In genomic region chr12:68246350-68246749, GRCh38 we compare ENCODE assay signal across 18 cellular contexts. TPM values are rescaled to one million over a fixed set of nuclear protein-coding genes. Genes with fewer than 3 reads are reported as not detected.
DNase-seq lines count a peak whose midpoint lies in the region; ATAC-seq and TF ChIP-seq lines count a peak whose summit lies in the region.
"Had no signal": no experiment of that assay in that cellular context is flagged by ENCODE, and none has a peak within 500 bp of the region (broad histone marks: within the 10 kb centered on the region; RNA-seq: fewer than 3 reads in every experiment).

No MANE protein-coding gene starts in this region.

- peaks cover 21% of the 10 kb centered on the region for H3K9me3 Mint-ChIP-seq in nephron progenitor cell

- no peak for ATAC-seq in GM21515 (IDR thresholded peaks at IDR 0.05; ENCODE audit: unreplicated experiment)

- H3K4me1 Mint-ChIP-seq in nephron progenitor cell: peaks cover 51% of the 10 kb centered on the region

- TF ChIP-seq EP300 in esophagus muscularis mucosa (IDR thresholded peaks at IDR 0.05): no peak

- H3K27me3 Mint-ChIP-seq in nephron progenitor cell (ENCODE audit: low read depth, poor library complexity): no peaks in the 10 kb centered on the region

- no peaks in the 10 kb centered on the region for H3K27me3 ChIP-seq in WERI-Rb-1 (ENCODE audit: insufficient read depth, low read depth, severe bottlenecking)
- no peaks in the 10 kb centered on the region for H3K27me3 ChIP-seq in esophagus muscularis mucosa
- no peaks in the 10 kb centered on the region for H3K27me3 ChIP-seq in vagina

- no peaks in the 10 kb centered on the region for H3K36me3 ChIP-seq in WERI-Rb-1
- no peaks in the 10 kb centered on the region for H3K36me3 ChIP-seq in esophagus muscularis mucosa
- H3K36me3 ChIP-seq in vagina: no peaks in the 10 kb centered on the region
- H3K36me3 ChIP-seq: HAP-1 had no signal

- peak overlapping the region; percentile 97 for H3K27ac Mint-ChIP-seq in nephron progenitor cell

- intact Hi-C loops in esophagus muscularis mucosa (cut with DNase I): no loop called here
- intact Hi-C loops in vagina (cut with DNase I): no loop called here

- H3K4me3 Mint-ChIP-seq in nephron progenitor cell: no peak overlapping the region

- TF ChIP-seq CTCF in WERI-Rb-1 (IDR thresholded peaks at IDR 0.05; ENCODE audit: low read depth, low read length): no peak
- no peak for TF ChIP-seq CTCF in esophagus muscularis mucosa (IDR thresholded peaks at IDR 0.05)
- no peak for TF ChIP-seq CTCF in nephron progenitor cell (IDR thresholded peaks at IDR 0.05)
- TF ChIP-seq CTCF in vagina (IDR thresholded peaks at IDR 0.05): no peak

- peak overlapping the region; percentile 40; the same call in 1 of the 2 replicates for H3K4me3 ChIP-seq in WERI-Rb-1 (ENCODE audit: low read depth, low read length)
- no peak overlapping the region for H3K4me3 ChIP-seq in esophagus muscularis mucosa
- H3K4me3 ChIP-seq in vagina: no peak overlapping the region
- H3K4me3 ChIP-seq: HAP-1 had no signal

- DNase-seq in WERI-Rb-1: no peak
- DNase-seq in esophagus muscularis mucosa (ENCODE audit: extremely low spot score): no peak
- DNase-seq in nephron progenitor cell: no peak
- DNase-seq in vagina (ENCODE audit: extremely low spot score in 2 of 2): no peak
- DNase-seq in NCI-H1417 (lab: John Stamatoyannopoulos, UW): no peak
- DNase-seq in HPDE6-E6E7 (ENCODE audit: extremely low spot score): no peak
- DNase-seq: COR-L47, DMS153, KBM-7, NCI-H1436, NCI-H2029, NCI-H2171, NCI-H446, SIG-M5 had no signal

- TF ChIP-seq POLR2A in esophagus muscularis mucosa (IDR thresholded peaks at IDR 0.05; ENCODE audit: low read depth) (no peak), vagina (IDR thresholded peaks at IDR 0.05) (no peak)

- peak overlapping the region; percentile 85 for H3K27ac ChIP-seq in WERI-Rb-1
- H3K27ac ChIP-seq in esophagus muscularis mucosa (replicated peaks in 1 of 4): peak overlapping the region in 3 of 4 donors; percentile 38 to 61 (median 60)
- H3K27ac ChIP-seq in vagina: peak overlapping the region; percentile 57
- H3K27ac ChIP-seq: HL-60 had no signal

- H3K36me3 Mint-ChIP-seq in nephron progenitor cell (ENCODE audit: low read depth): peaks cover 14% of the 10 kb centered on the region

- H3K9me3 ChIP-seq in WERI-Rb-1 (ENCODE audit: severe bottlenecking) (no peaks in the 10 kb centered on the region), esophagus muscularis mucosa (no peaks in the 10 kb centered on the region), vagina (no peaks in the 10 kb centered on the region)
- H3K9me3 ChIP-seq: HAP-1 had no signal

- WGBS in esophagus muscularis mucosa: 80% methylated on average over 6 of the region's 6 CpGs

- H3K4me1 ChIP-seq in esophagus muscularis mucosa (peaks cover 6 to 31% (median 22%) of the 10 kb centered on the region in 4 donors), vagina (peaks cover 19% of the 10 kb centered on the region)
- H3K4me1 ChIP-seq: HAP-1 had no signal

RNA-seq across cellular contexts. Expression of gene IL22, which starts 7.1 kb away (rescaled TPM):
- total RNA-seq in esophagus muscularis mucosa: not detected
- not detected for total RNA-seq in vagina
- total RNA-seq: RPMI7951 had no signal

RNA-seq across cellular contexts. Expression of gene IL26, which starts 20.7 kb away (rescaled TPM):
- total RNA-seq in esophagus muscularis mucosa: not detected
- total RNA-seq in vagina: not detected
- total RNA-seq: RPMI7951 had no signal
